Comparison of ENCODE assay signal across 8 cellular contexts in genomic region chr13:33349314-33349995, GRCh38.
DNase-seq lines count a peak whose midpoint lies in the region; ATAC-seq, FAIRE-seq and TF ChIP-seq lines count a peak whose summit lies in the region.

No MANE protein-coding gene starts in this region.

- no peaks in the 10 kb centered on the region for H3K27me3 ChIP-seq in right lobe of liver

- no peak for TF ChIP-seq POLR2A in right lobe of liver (IDR thresholded peaks at IDR 0.05)

- peaks cover 0 to 5% (median 0%) of the 10 kb centered on the region in 4 donors for H3K4me1 ChIP-seq in right lobe of liver

- peaks cover 11% of the 10 kb centered on the region for H3K27me3 Mint-ChIP-seq in dendritic cell treated with granulocyte-macrophage colony-stimulating factor and Interleukin-4, amounts not matched to agents 40 ng/mL and 50 ng/mL, for 4 days

- FAIRE-seq in HTR-8/SVneo (lab: Jason Lieb, UNC) = no peak

- WGBS in right lobe of liver (ENCODE audit: insufficient coverage, low coverage, low lambda C conversion rate, missing lambda C conversion rate) = 74% methylated on average over 7 of the region's 20 CpGs

- H3K4me1 Mint-ChIP-seq in dendritic cell treated with granulocyte-macrophage colony-stimulating factor and Interleukin-4, amounts not matched to agents 40 ng/mL and 50 ng/mL, for 4 days (ENCODE audit: low read depth) = peaks cover 47% of the 10 kb centered on the region

- H3K9me3 Mint-ChIP-seq in dendritic cell treated with granulocyte-macrophage colony-stimulating factor and Interleukin-4, amounts not matched to agents 40 ng/mL and 50 ng/mL, for 4 days = no peaks in the 10 kb centered on the region

- peak overlapping the region; percentile 47 to 51 (median 48) for H3K4me3 ChIP-seq in right lobe of liver

- no peaks in the 10 kb centered on the region for H3K36me3 ChIP-seq in right lobe of liver

- H3K27ac Mint-ChIP-seq in dendritic cell treated with granulocyte-macrophage colony-stimulating factor and Interleukin-4, amounts not matched to agents 40 ng/mL and 50 ng/mL, for 4 days = peak overlapping the region; percentile 84

- TF ChIP-seq CTCF in right lobe of liver (IDR thresholded peaks at IDR 0.05) = no peak

- H3K27ac ChIP-seq in right lobe of liver (peak overlapping the region in 2 of 3 donors; percentile 64 to 78), substantia nigra (ENCODE audit: low read depth, low read length, poor library complexity, severe bottlenecking) (peak overlapping the region; percentile 50)

- H3K4me3 Mint-ChIP-seq in dendritic cell treated with granulocyte-macrophage colony-stimulating factor and Interleukin-4, amounts not matched to agents 40 ng/mL and 50 ng/mL, for 4 days = peak overlapping the region; percentile 88

- no peaks in the 10 kb centered on the region for H3K9me3 ChIP-seq in right lobe of liver

- no peaks in the 10 kb centered on the region for H3K36me3 Mint-ChIP-seq in dendritic cell treated with granulocyte-macrophage colony-stimulating factor and Interleukin-4, amounts not matched to agents 40 ng/mL and 50 ng/mL, for 4 days (ENCODE audit: low read depth)

- ATAC-seq in right lobe of liver = peak; percentile 8 to 36 (median 19)

- DNase-seq in HTR-8/SVneo (ENCODE audit: insufficient read length, low spot score) (peak; percentile 32), right lobe of liver (peak in 1 of 3 donors; percentile 25), substantia nigra (lab: John Stamatoyannopoulos, UW) (peak in 18 of 49 donors; percentile 5 to 52 (median 17)), GM19240 (ENCODE audit: insufficient read length, low spot score) (no peak), SW480 (ENCODE audit: low spot score) (no peak), NOMO-1 (lab: John Stamatoyannopoulos, UW; ENCODE audit: unreplicated experiment in 2 of 2) (no peak)
- DNase-seq in activated T-cell treated with anti-CD3 and anti-CD28 coated beads, Interleukin-2, amount 50 U/mL, for 48 hours = no peak

- intact Hi-C loops in dendritic cell treated with granulocyte-macrophage colony-stimulating factor and Interleukin-4, amounts not matched to agents 40 ng/mL and 50 ng/mL, for 4 days (cut with micrococcal nuclease) = no loop called here
- intact Hi-C loops in right lobe of liver (cut with DNase I) = no loop called here
